In genomic region chr12:2890388-2891239, GRCh38 we compare ENCODE assay signal across 1 cellular context.
TF ChIP-seq lines count a peak whose summit lies in the region.

TSS of gene TULP3 (plus strand) at chr12:2890891. CDS start at chr12:2890948, 57 bp downstream.

TF ChIP-seq in HepG2, 621 proteins besides CTCF, POLR2A, EP300 and RAD21 (continued from another document and continues in another):
- TF ChIP-seq ZNF572 (CRISPR knock-in tag; IDR thresholded peaks at IDR 0.05) (peak; percentile 73; the same call in 1 of the 2 replicates), SIN3B (IDR thresholded peaks at IDR 0.05; ENCODE audit: low read length) (peak; percentile 52; the same call in 1 of the 2 replicates), MAX (IDR thresholded peaks at IDR 0.05) (peak; percentile 94), BRF2 (CRISPR knock-in tag; IDR thresholded peaks at IDR 0.05) (peak; percentile 86; the same call in 1 of the 2 replicates), ONECUT2 (CRISPR knock-in tag; IDR thresholded peaks at IDR 0.05) (no peak), ZSCAN25 (CRISPR knock-in tag; IDR thresholded peaks at IDR 0.05) (peak; percentile 59; the same call in 1 of the 2 replicates), FOXA3 (CRISPR knock-in tag; IDR thresholded peaks at IDR 0.05) (0 out of 2 replicates have a peak, but pooled peaks have one; percentile 23), AKNA (CRISPR knock-in tag; IDR thresholded peaks at IDR 0.05; ENCODE audit: borderline replicate concordance) (no peak), ZNF451 (CRISPR knock-in tag; IDR thresholded peaks at IDR 0.05) (peak; percentile 85; the same call in 1 of the 2 replicates), ZKSCAN5 (CRISPR knock-in tag; IDR thresholded peaks at IDR 0.05) (no peak), SRSF9 (IDR thresholded peaks at IDR 0.05; ENCODE audit: borderline replicate concordance, insufficient read depth, low read depth, low read length, poor library complexity, severe bottlenecking) (no peak), ZMAT3 (CRISPR knock-in tag; conservative IDR thresholded peaks at IDR 0.05) (peak; percentile 79), ZNF768 (CRISPR knock-in tag; IDR thresholded peaks at IDR 0.05) (peak; percentile 43; the same call in 1 of the 2 replicates), ESRRA (CRISPR knock-in tag; IDR thresholded peaks at IDR 0.05; ENCODE audit: low read depth) (no peak), ZNF251 (CRISPR knock-in tag; IDR thresholded peaks at IDR 0.05) (no peak), GFI1 (CRISPR knock-in tag; IDR thresholded peaks at IDR 0.05; ENCODE audit: borderline replicate concordance) (peak; percentile 69), SRF (IDR thresholded peaks at IDR 0.05; ENCODE audit: low read depth, low read length) (no peak; the same call in 1 of the 2 replicates), ZNF674 (CRISPR knock-in tag; IDR thresholded peaks at IDR 0.05; ENCODE audit: low read depth) (no peak), ZNF280B (CRISPR knock-in tag; IDR thresholded peaks at IDR 0.05; ENCODE audit: borderline replicate concordance) (0 out of 2 replicates have a peak, but pooled peaks have one; percentile 36), ZNF253 (CRISPR knock-in tag; IDR thresholded peaks at IDR 0.05; ENCODE audit: borderline replicate concordance) (no peak), EZH2 (conservative IDR thresholded peaks at IDR 0.05; ENCODE audit: low read depth, low read length) (no peak), FOXP4 (CRISPR knock-in tag; IDR thresholded peaks at IDR 0.05) (peak; percentile 27), ZNF136 (CRISPR knock-in tag; IDR thresholded peaks at IDR 0.05; ENCODE audit: low read depth) (peak; percentile 88; the same call in 1 of the 2 replicates), EEA1 (CRISPR knock-in tag; IDR thresholded peaks at IDR 0.05; ENCODE audit: borderline replicate concordance) (0 out of 2 replicates have a peak, but pooled peaks have one; percentile 44), ARID2 (CRISPR knock-in tag; IDR thresholded peaks at IDR 0.05; ENCODE audit: borderline replicate concordance) (peak; percentile 87; the same call in 1 of the 2 replicates), ZNF616 (CRISPR knock-in tag; IDR thresholded peaks at IDR 0.05; ENCODE audit: low read depth) (peak; percentile 77), IRF2 (CRISPR knock-in tag; IDR thresholded peaks at IDR 0.05) (no peak), ZNF512B (CRISPR knock-in tag; IDR thresholded peaks at IDR 0.05; ENCODE audit: borderline replicate concordance) (no peak), ETV5 (CRISPR knock-in tag; IDR thresholded peaks at IDR 0.05; ENCODE audit: borderline replicate concordance) (no peak), ZNF101 (CRISPR knock-in tag; IDR thresholded peaks at IDR 0.05; ENCODE audit: borderline replicate concordance, low read depth) (no peak), NR3C1 (CRISPR knock-in tag; IDR thresholded peaks at IDR 0.05) (no peak), ZBTB38 (CRISPR knock-in tag; IDR thresholded peaks at IDR 0.05) (peak; percentile 93), POLR2AphosphoS5 (IDR thresholded peaks at IDR 0.05; ENCODE audit: low read depth, low read length) (peak; percentile 70), BCL3 (CRISPR knock-in tag; IDR thresholded peaks at IDR 0.05) (peak; percentile 94), ZNF142 (CRISPR knock-in tag; IDR thresholded peaks at IDR 0.05) (peak; percentile 31; the same call in 1 of the 2 replicates), GPBP1L1 (CRISPR knock-in tag; IDR thresholded peaks at IDR 0.05) (no peak), NFYB (CRISPR knock-in tag; IDR thresholded peaks at IDR 0.05) (peak; percentile 94), ZNF7 (CRISPR knock-in tag; IDR thresholded peaks at IDR 0.05) (no peak), RBM39 (IDR thresholded peaks at IDR 0.05; ENCODE audit: low read depth, low read length, poor library complexity, severe bottlenecking) (no peak)
